24 cellular contexts compared by ENCODE assay signal in genomic region chr1:223339861-223340260, GRCh38. TPM values are rescaled to one million over a fixed set of nuclear protein-coding genes. Genes with fewer than 3 reads are reported as not detected.
DNase-seq lines count a peak whose midpoint lies in the region; ATAC-seq lines count a peak whose summit lies in the region.
"Had no signal": no experiment of that assay in that cellular context is flagged by ENCODE, and none has a peak within 500 bp of the region (broad histone marks: within the 10 kb centered on the region; RNA-seq: fewer than 3 reads in every experiment).

No MANE protein-coding gene starts in this region.

- H3K79me1 ChIP-seq in mesendoderm (ENCODE audit: low read length), result no peaks in the 10 kb centered on the region

- H3K9me3 ChIP-seq in right cardiac atrium (ENCODE audit: control insufficient read depth, low read length), result no peaks in the 10 kb centered on the region

- no peak overlapping the region for H2AK5ac ChIP-seq in mesendoderm (ENCODE audit: low read length)

- H3K23ac ChIP-seq in mesendoderm (ENCODE audit: low read length), result no peak overlapping the region

- WGBS in right cardiac atrium, result 68% methylated on average over 7 of the region's 7 CpGs
- no CpG with 5 or more reads among the region's 7 CpGs for WGBS in mesendoderm (ENCODE audit: extremely low coverage, insufficient coverage, low lambda C conversion rate)

- intact Hi-C loops in right cardiac atrium (cut with DNase I) (no loop called here), left cardiac atrium (cut with DNase I) (loop anchor here in 1 of 2 donors (10.0 kb wide), 1 partner anchor 205 kb away; no protein-coding TSS in a partner anchor)

- no peak overlapping the region for H4K8ac ChIP-seq in mesendoderm (ENCODE audit: low read depth, low read length)

- H4K5ac ChIP-seq in mesendoderm (ENCODE audit: low read length), result no peak overlapping the region

- DNase-seq in right cardiac atrium (no peak), left cardiac atrium (no peak), SK-N-DZ (ENCODE audit: low spot score) (peak; percentile 56), mesendoderm (peak; percentile 40), G401 (ENCODE audit: low spot score) (no peak)
- DNase-seq: ACHN; C1 segment of cervical spinal cord; CD8-positive, alpha-beta T cell; DMS53; Kasumi-1; NCI-H187; NCI-H226; NCI-H774; Right ventricle myocardium superior; SW 1271 had no signal

- no peak overlapping the region for H3K56ac ChIP-seq in mesendoderm (ENCODE audit: low read length)

- ATAC-seq in right cardiac atrium, result no peak
- no peak for ATAC-seq in left cardiac atrium
- no peak for ATAC-seq in HG02852 (IDR thresholded peaks at IDR 0.05; ENCODE audit: unreplicated experiment)
- no peak for ATAC-seq in HG03432 (IDR thresholded peaks at IDR 0.05; ENCODE audit: unreplicated experiment)
- ATAC-seq: CD8-positive, alpha-beta T cell; HCT116; PC-3 had no signal

- H3K4me2 ChIP-seq in mesendoderm (ENCODE audit: low read length), result no peak overlapping the region

- H3K18ac ChIP-seq in mesendoderm (ENCODE audit: low read length), result no peak overlapping the region

- H3K79me2 ChIP-seq in mesendoderm (ENCODE audit: control insufficient read depth, insufficient read depth, low read length), result no peaks in the 10 kb centered on the region

- H3K4me1 ChIP-seq in right cardiac atrium (ENCODE audit: control insufficient read depth, insufficient read depth, low read length) (peaks cover 10% of the 10 kb centered on the region), mesendoderm (ENCODE audit: control insufficient read depth, low read depth, low read length) (peaks cover 2% of the 10 kb centered on the region)

- no peak overlapping the region for H3K4ac ChIP-seq in mesendoderm (ENCODE audit: low read depth, low read length)

- no peak overlapping the region for H3K9ac ChIP-seq in mesendoderm (ENCODE audit: low read length)

- in situ Hi-C loops in G401 (cut with HindIII; ENCODE audit: low sequenced_read_pairs), result no loop called here

- H3K27me3 ChIP-seq in right cardiac atrium (ENCODE audit: control insufficient read depth, insufficient read depth), result no peaks in the 10 kb centered on the region
- no peaks in the 10 kb centered on the region for H3K27me3 ChIP-seq in mesendoderm (ENCODE audit: insufficient read depth, low read length, poor library complexity)

- H3K4me3 ChIP-seq in right cardiac atrium (ENCODE audit: low read length) (no peak overlapping the region), mesendoderm (ENCODE audit: low read length) (no peak overlapping the region)
- H3K4me3 ChIP-seq: SK-N-MC had no signal

- no peaks in the 10 kb centered on the region for H3K36me3 ChIP-seq in mesendoderm (ENCODE audit: control insufficient read depth, insufficient read depth, low read length)

- H2BK120ac ChIP-seq in mesendoderm (ENCODE audit: low read depth, low read length), result no peak overlapping the region

- no peak overlapping the region for H2BK5ac ChIP-seq in mesendoderm (ENCODE audit: low read length)

- H2BK15ac ChIP-seq in mesendoderm (replicated peaks; ENCODE audit: low read depth), result no peak overlapping the region

- H3K27ac ChIP-seq in right cardiac atrium (ENCODE audit: low read length) (peak overlapping the region; percentile 65), mesendoderm (ENCODE audit: low read depth, low read length) (no peak overlapping the region)
- H3K27ac ChIP-seq: SK-N-MC had no signal

RNA-seq across cellular contexts. Expression of gene SUSD4, which starts 24.1 kb away (rescaled TPM):
- 10 to 100 TPM; 16.7 to 81.7 (median 37.0) TPM for total RNA-seq in right cardiac atrium
- 29.8 TPM for polyA plus RNA-seq in right cardiac atrium
- 10 to 100 TPM; 11.0 to 15.6 TPM for total RNA-seq in left cardiac atrium
- polyA plus RNA-seq in SK-N-DZ (2014; cell fraction: cytosol; rRNA removed), result 2.4 and 3.7 TPM in 2 replicates
- polyA plus RNA-seq in SK-N-DZ (2014; cell fraction: nucleus; rRNA removed), result 1.8 and 2.8 TPM in 2 replicates
- 0.84 TPM for polyA plus RNA-seq in mesendoderm (2013, experiment 1 of 2)
- polyA plus RNA-seq in mesendoderm (2013, experiment 2 of 2), result 0.90 TPM
- total RNA-seq in G401 (2014; rRNA removed; shearing (Covaris generic)), result not detected in 2 replicates

RNA-seq across cellular contexts. Expression of gene CCDC185, which starts 53.4 kb away (rescaled TPM):
- total RNA-seq in right cardiac atrium, result under 1 TPM in 3 of 4 donors, not detected in 1; 0.14 to 0.35 (median 0.34) TPM
- 0.34 TPM for polyA plus RNA-seq in right cardiac atrium
- total RNA-seq in left cardiac atrium, result under 1 TPM in 1 of 2 donors, not detected in 1; 0.12 TPM
- not detected in 2 replicates for polyA plus RNA-seq in SK-N-DZ (2014; cell fraction: cytosol; rRNA removed)
- polyA plus RNA-seq in SK-N-DZ (2014; cell fraction: nucleus; rRNA removed), result not detected in 2 replicates
- 0.04 TPM for polyA plus RNA-seq in mesendoderm (2013, experiment 1 of 2)
- not detected for polyA plus RNA-seq in mesendoderm (2013, experiment 2 of 2)
- not detected in 2 replicates for total RNA-seq in G401 (2014; rRNA removed; shearing (Covaris generic))
- total RNA-seq: CD8-positive, alpha-beta T cell; H1; MCF 10A; PC-3; Right ventricle myocardium superior; RPMI7951 had no signal
- polyA plus RNA-seq: H1, IgD-negative memory B cell had no signal

Comparison
In these comparisons a context has a peak if more than half of its experiments do, and no peak if none do; other contexts are left out.
1. DNase-seq: peak in SK-N-DZ (single experiment) and mesendoderm (single experiment); none in right cardiac atrium (0 of 3), left cardiac atrium (single experiment) and G401 (single experiment).
2. RNA of gene SUSD4, which starts 24.1 kb away (total RNA-seq): 16.7 to 81.7 TPM in right cardiac atrium and 11.0 to 15.6 TPM in left cardiac atrium; not detected in G401; every median in the first group is over 10 times any median in the second.